ENCODE assay signal across 24 cellular contexts in genomic region chr1:47659141-47659540, GRCh38.
DNase-seq lines count a peak whose midpoint lies in the region; ATAC-seq and TF ChIP-seq lines count a peak whose summit lies in the region.
"Had no signal": no experiment of that assay in that cellular context is flagged by ENCODE, and none has a peak within 500 bp of the region (broad histone marks: within the 10 kb centered on the region; RNA-seq: fewer than 3 reads in every experiment).

No MANE protein-coding gene starts in this region.

- no peak overlapping the region for H3K4me2 ChIP-seq in mammary epithelial cell (ENCODE audit: insufficient read depth, low read depth, low read length)
- H3K4me2 ChIP-seq in smooth muscle cell, result no peak overlapping the region
- H3K4me2 ChIP-seq in GM23338, result no peak overlapping the region
- H3K4me2 ChIP-seq: BLaER1 had no signal

- no peak for ATAC-seq in activated naive CD8-positive, alpha-beta T cell treated with anti-CD3 and anti-CD28 coated beads, Interleukin-2, amount 50 U/mL, for 24 hours
- ATAC-seq in GM23338, result no peak
- ATAC-seq: gastroesophageal sphincter, SK-N-SH treated with all-trans-retinoic acid at 6 μM for 48 hours had no signal

- H2AFZ ChIP-seq in mammary epithelial cell (ENCODE audit: low read depth, low read length) (no peak overlapping the region), smooth muscle cell (ENCODE audit: low read depth) (no peak overlapping the region), GM23338 (no peak overlapping the region)

- in situ Hi-C loops in mammary epithelial cell (cut with MboI; ENCODE audit: low sequenced_read_pairs in 2 of 2), result no loop called here

- no peaks in the 10 kb centered on the region for H3K9me2 ChIP-seq in GM23338 (ENCODE audit: insufficient read depth)

- H3K9ac ChIP-seq in endocrine pancreas (ENCODE audit: control insufficient read depth, insufficient read depth, low read length) (no peak overlapping the region), mammary epithelial cell (ENCODE audit: insufficient read depth, low read length) (no peak overlapping the region), smooth muscle cell (ENCODE audit: low read depth) (no peak overlapping the region)
- H3K9ac ChIP-seq: BLaER1 had no signal

- CTCF ChIA-PET in mammary epithelial cell (lab: Charles Lee; ENCODE audit: low non-redundant PET), result no interaction called here

- H3K36me3 ChIP-seq in endocrine pancreas (ENCODE audit: control insufficient read depth, insufficient read depth, low read length) (no peaks in the 10 kb centered on the region), mammary epithelial cell (ENCODE audit: insufficient read depth, low read length) (no peaks in the 10 kb centered on the region), smooth muscle cell (ENCODE audit: low read depth) (no peaks in the 10 kb centered on the region), GM23338 (ENCODE audit: insufficient read depth) (no peaks in the 10 kb centered on the region)
- H3K36me3 ChIP-seq: BLaER1, esophagus squamous epithelium, gastroesophageal sphincter, vagina had no signal

- no peak overlapping the region for H3K4me3 Mint-ChIP-seq in activated naive CD8-positive, alpha-beta T cell treated with anti-CD3 and anti-CD28 coated beads, Interleukin-2, amount 50 U/mL, for 24 hours
- no peak overlapping the region for H3K4me3 Mint-ChIP-seq in GM23338
- H3K4me3 Mint-ChIP-seq: activated B cell treated with CpG ODN at 0.5 μM for 24 hours; activated CD4-positive, alpha-beta memory T cell treated with anti-CD3 and anti-CD28 coated beads for 36 hours; activated T-cell treated with anti-CD3 and anti-CD28 coated beads, Interleukin-2, amount 50 U/mL, for 24 hours; mesothelial cell of epicardium; natural killer cell treated with Interleukin-12 subunit alpha and Interleukin-12 subunit beta and Interleukin-15 and Interleukin-18, amount 100 ng/mL, for 72 hours had no signal

- TF ChIP-seq CTCF in mammary epithelial cell (conservative IDR thresholded peaks at IDR 0.05 in 1 of 2, IDR thresholded peaks at IDR 0.05 in 1 of 2; ENCODE audit: extremely low read depth in 1 of 2, insufficient read depth in 1 of 2, low read depth in 1 of 2, low read length in 2 of 2), result no peak
- no peak for TF ChIP-seq CTCF in smooth muscle cell (IDR thresholded peaks at IDR 0.05; ENCODE audit: borderline replicate concordance, insufficient read depth, poor library complexity, severe bottlenecking)
- TF ChIP-seq CTCF in GM23338 (conservative IDR thresholded peaks at IDR 0.05; ENCODE audit: low read depth in 2 of 2), result no peak

- H3F3A ChIP-seq in smooth muscle cell (ENCODE audit: low read depth), result no peaks in the 10 kb centered on the region
- H3F3A ChIP-seq in GM23338 (replicated peaks; ENCODE audit: low read depth), result no peaks in the 10 kb centered on the region

- H4K20me1 ChIP-seq in mammary epithelial cell (ENCODE audit: insufficient read depth, low read length) (no peaks in the 10 kb centered on the region), smooth muscle cell (ENCODE audit: low read depth) (no peaks in the 10 kb centered on the region), GM23338 (replicated peaks; ENCODE audit: insufficient read depth) (no peaks in the 10 kb centered on the region; the same call in 1 of the 2 replicates)
- H4K20me1 ChIP-seq: BLaER1 had no signal

- WGBS in mammary epithelial cell (ENCODE audit: low coverage, missing lambda C conversion rate), result 57% methylated on average over 6 of the region's 6 CpGs
- 52% methylated on average over 6 of the region's 6 CpGs for WGBS in smooth muscle cell (ENCODE audit: low lambda C conversion rate)

- peaks cover 7% of the 10 kb centered on the region for H3K4me1 ChIP-seq in endocrine pancreas (ENCODE audit: control insufficient read depth, insufficient read depth, low read length)
- no peaks in the 10 kb centered on the region for H3K4me1 ChIP-seq in mammary epithelial cell (ENCODE audit: insufficient read depth, low read length)
- peaks cover 5% of the 10 kb centered on the region for H3K4me1 ChIP-seq in smooth muscle cell (ENCODE audit: low read depth)
- H3K4me1 ChIP-seq in GM23338 (ENCODE audit: insufficient read depth), result no peaks in the 10 kb centered on the region
- H3K4me1 ChIP-seq: esophagus squamous epithelium, gastroesophageal sphincter, vagina had no signal

- no TSS peak for BruUV-seq in mammary epithelial cell (replicated peaks; lab: Mats Ljungman, UMichigan)

- no peaks in the 10 kb centered on the region for H3K9me3 ChIP-seq in endocrine pancreas (ENCODE audit: control insufficient read depth, low read length)
- H3K9me3 ChIP-seq in mammary epithelial cell (replicated peaks; ENCODE audit: insufficient read depth, low read length), result no peaks in the 10 kb centered on the region
- H3K9me3 ChIP-seq in smooth muscle cell (replicated peaks; ENCODE audit: low read depth), result no peaks in the 10 kb centered on the region
- H3K9me3 ChIP-seq: BLaER1, esophagus squamous epithelium, gastroesophageal sphincter, vagina had no signal

- no peaks in the 10 kb centered on the region for H3K4me1 Mint-ChIP-seq in activated naive CD8-positive, alpha-beta T cell treated with anti-CD3 and anti-CD28 coated beads, Interleukin-2, amount 50 U/mL, for 24 hours
- no peaks in the 10 kb centered on the region; the same call in 2 of the 3 replicates for H3K4me1 Mint-ChIP-seq in GM23338
- H3K4me1 Mint-ChIP-seq: activated B cell treated with CpG ODN at 0.5 μM for 24 hours had no signal

- dilution Hi-C loops in mammary epithelial cell (cut with HindIII; ENCODE audit: low sequenced_read_pairs), result no loop called here

- H3K9me3 Mint-ChIP-seq in activated naive CD8-positive, alpha-beta T cell treated with anti-CD3 and anti-CD28 coated beads, Interleukin-2, amount 50 U/mL, for 24 hours, result no peaks in the 10 kb centered on the region
- H3K9me3 Mint-ChIP-seq in GM23338, result no peaks in the 10 kb centered on the region
- H3K9me3 Mint-ChIP-seq: activated B cell treated with CpG ODN at 0.5 μM for 24 hours; activated CD4-positive, alpha-beta memory T cell treated with anti-CD3 and anti-CD28 coated beads for 36 hours; activated T-cell treated with anti-CD3 and anti-CD28 coated beads, Interleukin-2, amount 50 U/mL, for 24 hours; mesothelial cell of epicardium; natural killer cell treated with Interleukin-12 subunit alpha and Interleukin-12 subunit beta and Interleukin-15 and Interleukin-18, amount 100 ng/mL, for 72 hours had no signal

- H3K36me3 Mint-ChIP-seq in activated naive CD8-positive, alpha-beta T cell treated with anti-CD3 and anti-CD28 coated beads, Interleukin-2, amount 50 U/mL, for 24 hours (ENCODE audit: low read depth), result no peaks in the 10 kb centered on the region
- no peaks in the 10 kb centered on the region for H3K36me3 Mint-ChIP-seq in GM23338 (ENCODE audit: low read depth)
- H3K36me3 Mint-ChIP-seq: activated CD4-positive, alpha-beta memory T cell treated with anti-CD3 and anti-CD28 coated beads for 36 hours; mesothelial cell of epicardium; natural killer cell treated with Interleukin-12 subunit alpha and Interleukin-12 subunit beta and Interleukin-15 and Interleukin-18, amount 100 ng/mL, for 72 hours had no signal

- H3K4me3 ChIP-seq in endocrine pancreas (ENCODE audit: control insufficient read depth, insufficient read depth, low read length), result peak overlapping the region; percentile 38
- no peak overlapping the region for H3K4me3 ChIP-seq in mammary epithelial cell (replicated peaks in 1 of 3; ENCODE audit: insufficient read depth in 1 of 3, low read depth in 2 of 3, low read length in 3 of 3)
- no peak overlapping the region for H3K4me3 ChIP-seq in smooth muscle cell
- no peak overlapping the region for H3K4me3 ChIP-seq in GM23338
- H3K4me3 ChIP-seq: BLaER1, esophagus squamous epithelium, gastroesophageal sphincter, vagina had no signal

- H3K27ac ChIP-seq in mammary epithelial cell (ENCODE audit: insufficient read depth, low read depth, low read length), result no peak overlapping the region
- H3K27ac ChIP-seq in smooth muscle cell (ENCODE audit: low read depth), result no peak overlapping the region
- no peak overlapping the region for H3K27ac ChIP-seq in GM23338 (ENCODE audit: low read depth)
- H3K27ac ChIP-seq: BLaER1, esophagus squamous epithelium, gastroesophageal sphincter, vagina had no signal

- intact Hi-C loops in mammary epithelial cell (cut with micrococcal nuclease), result no loop called here

- peak; percentile 65 for DNase-seq in Ammon's horn (ENCODE audit: low spot score)
- DNase-seq in NCI-H1436 treated with DMSO at 0.1 percent for 48 hours (lab: John Stamatoyannopoulos, UW), result peak; percentile 44
- peak; percentile 10 for DNase-seq in pons (ENCODE audit: low spot score)
- no peak for DNase-seq in mammary epithelial cell
- no peak for DNase-seq in smooth muscle cell (lab: John Stamatoyannopoulos, UW; ENCODE audit: unreplicated experiment)
- DNase-seq in activated naive CD8-positive, alpha-beta T cell treated with anti-CD3 and anti-CD28 coated beads, Interleukin-2, amount 50 U/mL, for 24 hours, result no peak
- no peak for DNase-seq in GM23338 (ENCODE audit: low spot score)
- DNase-seq: activated B cell treated with CpG ODN at 0.5 μM for 24 hours; activated CD4-positive, alpha-beta memory T cell treated with anti-CD3 and anti-CD28 coated beads for 36 hours; activated naive CD4-positive, alpha-beta T cell treated with Interleukin-2 at 50 U/mL for 16 hours; activated T-cell treated with anti-CD3 and anti-CD28 coated beads, Interleukin-2, amount 50 U/mL, for 24 hours; esophagus squamous epithelium; IMR-90; NCI-H187; NCI-H510A treated with DMSO at 0.1 percent for 48 hours; T-helper 9 cell had no signal

- H3K79me2 ChIP-seq in mammary epithelial cell (ENCODE audit: insufficient read depth, low read length) (no peaks in the 10 kb centered on the region), smooth muscle cell (ENCODE audit: low read depth) (no peaks in the 10 kb centered on the region), GM23338 (replicated peaks; ENCODE audit: insufficient read depth) (no peaks in the 10 kb centered on the region)

- H3K27ac Mint-ChIP-seq in activated naive CD8-positive, alpha-beta T cell treated with anti-CD3 and anti-CD28 coated beads, Interleukin-2, amount 50 U/mL, for 24 hours, result no peak overlapping the region
- H3K27ac Mint-ChIP-seq in GM23338, result no peak overlapping the region
- H3K27ac Mint-ChIP-seq: activated B cell treated with CpG ODN at 0.5 μM for 24 hours; activated CD4-positive, alpha-beta memory T cell treated with anti-CD3 and anti-CD28 coated beads for 36 hours; activated T-cell treated with anti-CD3 and anti-CD28 coated beads, Interleukin-2, amount 50 U/mL, for 24 hours; mesothelial cell of epicardium; natural killer cell treated with Interleukin-12 subunit alpha and Interleukin-12 subunit beta and Interleukin-15 and Interleukin-18, amount 100 ng/mL, for 72 hours; progenitor cell of endocrine pancreas had no signal

- H3K27me3 Mint-ChIP-seq in activated naive CD8-positive, alpha-beta T cell treated with anti-CD3 and anti-CD28 coated beads, Interleukin-2, amount 50 U/mL, for 24 hours, result peaks cover 13% of the 10 kb centered on the region
- H3K27me3 Mint-ChIP-seq in GM23338 (ENCODE audit: insufficient read depth, low read depth, poor library complexity), result peaks cover 8% of the 10 kb centered on the region

- no peaks in the 10 kb centered on the region for H3K27me3 ChIP-seq in endocrine pancreas (ENCODE audit: control insufficient read depth, insufficient read depth, low read length)
- H3K27me3 ChIP-seq in mammary epithelial cell (ENCODE audit: insufficient read depth, low read length), result no peaks in the 10 kb centered on the region
- peaks cover 46% of the 10 kb centered on the region for H3K27me3 ChIP-seq in smooth muscle cell (ENCODE audit: low read depth)
- H3K27me3 ChIP-seq in GM23338 (ENCODE audit: insufficient read depth), result no peaks in the 10 kb centered on the region
- H3K27me3 ChIP-seq: BLaER1, vagina had no signal

Comparison
In these comparisons a context has a peak if more than half of its experiments do, and no peak if none do; other contexts are left out.
1. DNase-seq: peak in Ammon's horn (single experiment), NCI-H1436 treated with DMSO at 0.1 percent for 48 hours (single experiment) and pons (single experiment); none in mammary epithelial cell (single experiment), smooth muscle cell (single experiment), activated naive CD8-positive, alpha-beta T cell treated with anti-CD3 and anti-CD28 coated beads, Interleukin-2, amount 50 U/mL, for 24 hours (single experiment) and GM23338 (single experiment).